29 cellular contexts compared by ENCODE assay signal in the genomic region with DNA sequence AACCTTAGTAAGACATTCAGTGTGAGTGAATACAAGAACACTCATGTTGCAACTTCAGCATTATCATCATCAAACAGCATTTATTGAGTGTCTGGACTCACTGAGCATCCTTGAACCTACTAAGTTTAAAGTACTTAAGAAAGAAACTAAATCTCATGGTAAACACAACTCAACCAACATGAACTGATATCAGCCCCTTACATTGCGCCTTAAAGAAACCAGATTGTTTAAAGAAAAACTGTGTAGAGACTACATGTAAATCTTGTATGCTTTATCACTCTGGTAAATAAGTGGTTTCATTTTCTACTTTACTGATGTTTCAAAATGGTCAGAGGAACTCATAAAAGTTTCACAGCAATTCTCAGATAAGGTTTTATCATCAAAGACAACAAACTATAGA.
"Had no signal": no experiment of that assay in that cellular context is flagged by ENCODE, and none has a peak within 500 bp of the region (broad histone marks: within the 10 kb centered on the region; RNA-seq: fewer than 3 reads in every experiment).

No MANE protein-coding gene starts in this region.

- H3K27ac ChIP-seq: ascending aorta, cardiac muscle cell, PC-9, RWPE1, WERI-Rb-1 had no signal

- H3K4me3 ChIP-seq: ascending aorta, cardiac muscle cell, PC-9 had no signal

- H3K9me3 ChIP-seq: ascending aorta had no signal

- DNase-seq: activated CD4-positive, alpha-beta memory T cell treated with anti-CD3 and anti-CD28 coated beads, Interleukin-2, amount 10 ng/mL, durations not matched to agents 7 days and 5 days; activated CD4-positive, alpha-beta T cell treated with anti-CD3 and anti-CD28 coated beads for 1 hour; activated CD4-positive, alpha-beta T cell treated with anti-CD3 and anti-CD28 coated beads for 48 hours; activated CD4-positive, CD25-positive, alpha-beta regulatory T cell; activated CD8-positive, alpha-beta memory T cell treated with anti-CD3 and anti-CD28 coated beads for 24 hours; activated CD8-positive, alpha-beta memory T cell treated with anti-CD3 and anti-CD28 coated beads, Interleukin-2, amount 10 ng/mL, durations not matched to agents 7 days and 5 days; activated CD8-positive, alpha-beta memory T cell treated with anti-CD3 and anti-CD28 coated beads, Interleukin-2, amount 50 U/mL, for 48 hours; activated effector memory CD4-positive, alpha-beta T cell treated with Interleukin-2 at 50 U/mL for 16 hours; activated naive CD4-positive, alpha-beta T cell; activated naive CD4-positive, alpha-beta T cell treated with anti-CD3 and anti-CD28 coated beads, Interleukin-2, amount 50 U/mL, for 16 hours; activated naive CD8-positive, alpha-beta T cell treated with anti-CD3 and anti-CD28 coated beads for 36 hours; activated T-cell treated with anti-CD3 and anti-CD28 coated beads, Interleukin-2, amount 50 U/mL, for 48 hours; amniotic stem cell; Kasumi-1; KG1; NCI-H1105; NCI-H1417 treated with DMSO at 0.1 percent for 48 hours; NCI-H1694; NCI-H2029; NCI-H345; NCI-H524 treated with DMSO at 0.1 percent for 48 hours; PC-9; SIG-M5; T-cell; T-helper 17 cell; WERI-Rb-1 had no signal

- H3K4me2 ChIP-seq: PC-9 had no signal

- H3K36me3 ChIP-seq: ascending aorta, cardiac muscle cell, WERI-Rb-1 had no signal

- H3K27me3 ChIP-seq: ascending aorta, cardiac muscle cell had no signal

- H3K4me1 ChIP-seq: ascending aorta had no signal
